In genomic region chr9:34957492-34958410, GRCh38 we compare ENCODE assay signal across 1 cellular context.
TF ChIP-seq lines count a peak whose summit lies in the region.

TSS of gene PHF24 (plus strand) at chr9:34958285. CDS start at chr9:34971299, 13,014 bp downstream.

TF ChIP-seq in SK-N-SH, 30 proteins besides CTCF, POLR2A, EP300 and RAD21 (continued from another document):
- no peak for TF ChIP-seq PBX3 (IDR thresholded peaks at IDR 0.05)
